ENCODE assay signal across 1 cellular context in the genomic region with DNA sequence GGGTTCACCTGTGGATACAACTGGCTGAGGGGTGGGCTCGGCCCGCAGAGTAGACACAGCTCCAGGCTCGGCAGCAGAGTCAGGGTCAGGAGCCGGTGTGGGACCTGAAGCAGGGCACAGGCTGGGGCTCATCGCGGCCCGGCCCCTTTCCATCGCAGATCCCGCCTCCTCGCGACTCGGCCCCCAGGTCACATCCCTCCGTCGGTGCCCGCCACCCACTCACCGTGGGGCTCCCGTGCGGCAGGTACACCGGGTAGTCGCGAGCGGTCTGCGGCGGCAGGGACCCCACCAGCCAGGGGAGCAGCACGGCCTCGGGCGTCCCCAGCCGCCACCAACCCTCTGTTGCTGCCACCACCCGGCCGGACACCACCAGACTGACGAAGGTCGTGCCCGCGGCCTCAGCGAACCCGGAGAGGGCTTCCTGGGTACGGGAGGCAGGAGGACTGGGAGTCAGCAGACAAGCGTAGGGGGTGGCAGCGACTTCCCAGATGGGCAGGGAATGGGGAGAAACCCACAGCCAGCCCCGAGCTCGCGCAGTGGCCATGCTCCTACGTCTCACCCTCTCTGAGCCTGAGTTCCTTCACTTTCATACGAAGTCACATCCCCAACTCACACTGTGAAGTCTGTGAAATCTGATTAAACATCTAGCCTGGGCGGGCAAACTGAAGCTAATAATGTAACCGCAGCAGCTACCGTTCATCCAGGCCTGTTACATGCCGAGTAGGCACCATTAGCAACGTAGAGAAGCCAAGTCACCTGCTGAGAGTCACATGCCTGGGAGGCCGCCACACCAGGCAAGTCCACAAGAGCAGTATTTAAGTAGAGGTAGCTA.
TF ChIP-seq lines count a peak whose summit lies in the region.

No MANE protein-coding gene starts in this region.

TF ChIP-seq in HEK293T, 16 proteins besides CTCF, POLR2A, EP300 and RAD21:
- TF ChIP-seq L3MBTL2 (conservative IDR thresholded peaks at IDR 0.05) (no peak), SP1 (IDR thresholded peaks at IDR 0.05) (no peak), LEF1 (IDR thresholded peaks at IDR 0.05; ENCODE audit: borderline replicate concordance) (no peak), ZNF384 (IDR thresholded peaks at IDR 0.05) (no peak), SUZ12 (IDR thresholded peaks at IDR 0.05) (no peak)
TF ChIP-seq in HEK293T: peak in this region for 0.
